In genomic region chr14:105939810-105940508, GRCh38 we compare ENCODE assay signal across 25 cellular contexts.
DNase-seq lines count a peak whose midpoint lies in the region; FAIRE-seq and TF ChIP-seq lines count a peak whose summit lies in the region.
"Had no signal": no experiment of that assay in that cellular context is flagged by ENCODE, and none has a peak within 500 bp of the region (broad histone marks: within the 10 kb centered on the region; RNA-seq: fewer than 3 reads in every experiment).

No MANE protein-coding gene starts in this region.

- H3K36me3 Mint-ChIP-seq in CD4-positive, alpha-beta memory T cell, result peaks cover 6 to 9% of the 10 kb centered on the region in 2 donors

- peak in 2 of 5 donors; percentile 11 to 17 for DNase-seq in CD4-positive, alpha-beta memory T cell
- DNase-seq in Peyer's patch (peak in 2 of 3 donors; percentile 39 to 46), bronchial epithelial cell (ENCODE audit: low read depth) (no peak), sigmoid colon (peak; percentile 62), NCI-H524 (lab: John Stamatoyannopoulos, UW) (no peak), T1000 (lab: John Stamatoyannopoulos, UW) (no peak), glomerular visceral epithelial cell (ENCODE audit: extremely low spot score) (no peak)
- DNase-seq in effector memory CD4-positive, alpha-beta T cell, result no peak
- DNase-seq: activated CD4-positive, alpha-beta T cell treated with anti-CD3 and anti-CD28 coated beads for 48 hours; activated gamma-delta T cell treated with Interleukin-2 at 50 U/mL for 16 hours; CD8-positive, alpha-beta memory T cell; heart right ventricle; KG1; left ventricle myocardium inferior; mucosa of descending colon; NCI-H187; NCI-H2227 treated with DMSO at 0.1 percent for 48 hours; NCI-H748 treated with DMSO at 0.1 percent for 48 hours; SHP77 had no signal

- POLR2A ChIA-PET in CD4-positive, alpha-beta memory T cell (lab: Charles Lee; ENCODE audit: partially characterized antibody), result no interaction called here

- H3K27ac Mint-ChIP-seq in CD4-positive, alpha-beta memory T cell, result peak overlapping the region in 5 of 7 donors; percentile 12 to 66 (median 60)

- FAIRE-seq in bronchial epithelial cell (lab: Jason Lieb, UNC), result peak; percentile 70
- FAIRE-seq: endothelial cell of umbilical vein, G401.6, TTC549 had no signal

- TF ChIP-seq CTCF in Peyer's patch (IDR thresholded peaks at IDR 0.05) (no peak), bronchial epithelial cell (IDR thresholded peaks at IDR 0.05; ENCODE audit: insufficient read depth, low read length, severe bottlenecking) (no peak), sigmoid colon (IDR thresholded peaks at IDR 0.05) (no peak)

- no peaks in the 10 kb centered on the region for H3K36me3 ChIP-seq in CD4-positive, alpha-beta memory T cell (ENCODE audit: insufficient read depth, low read length)
- no peaks in the 10 kb centered on the region for H3K36me3 ChIP-seq in Peyer's patch
- H3K36me3 ChIP-seq in bronchial epithelial cell (ENCODE audit: control insufficient read depth, insufficient read depth, low read length), result no peaks in the 10 kb centered on the region
- H3K36me3 ChIP-seq in sigmoid colon, result no peaks in the 10 kb centered on the region
- H3K36me3 ChIP-seq in effector memory CD4-positive, alpha-beta T cell (ENCODE audit: control insufficient read depth, insufficient read depth, low read length), result no peaks in the 10 kb centered on the region
- H3K36me3 ChIP-seq: adrenal gland, breast epithelium, heart right ventricle, left ventricle myocardium inferior had no signal

- WGBS in sigmoid colon, 2 donors, result 72 to 78% methylated on average over 12 of the region's 12 CpGs

- CTCF ChIA-PET in CD4-positive, alpha-beta memory T cell (lab: Charles Lee; ENCODE audit: partially characterized antibody), result no interaction called here

- no peak overlapping the region for H3K27ac ChIP-seq in CD4-positive, alpha-beta memory T cell (ENCODE audit: low read depth, low read length)
- H3K27ac ChIP-seq in Peyer's patch, result no peak overlapping the region
- no peak overlapping the region for H3K27ac ChIP-seq in sigmoid colon
- H3K27ac ChIP-seq in effector memory CD4-positive, alpha-beta T cell (ENCODE audit: insufficient read depth, low read length, poor library complexity, severe bottlenecking), result no peak overlapping the region
- H3K27ac ChIP-seq: adrenal gland, breast epithelium, heart right ventricle, left ventricle myocardium inferior had no signal

- TF ChIP-seq POLR2A in Peyer's patch (IDR thresholded peaks at IDR 0.05) (no peak), sigmoid colon (IDR thresholded peaks at IDR 0.05) (no peak)

- H3K4me1 ChIP-seq in CD4-positive, alpha-beta memory T cell (ENCODE audit: insufficient read depth, low read length), result peaks cover 15% of the 10 kb centered on the region
- H3K4me1 ChIP-seq in Peyer's patch (no peaks in the 10 kb centered on the region), sigmoid colon (no peaks in the 10 kb centered on the region)
- peaks cover 3% of the 10 kb centered on the region for H3K4me1 ChIP-seq in effector memory CD4-positive, alpha-beta T cell (ENCODE audit: control insufficient read depth, insufficient read depth, low read length, poor library complexity, severe bottlenecking)
- H3K4me1 ChIP-seq: adrenal gland, breast epithelium, left ventricle myocardium inferior had no signal

- peaks cover 0 to 12% of the 10 kb centered on the region in 2 donors for H3K9me3 ChIP-seq in CD4-positive, alpha-beta memory T cell (ENCODE audit: control insufficient read depth in 1 of 2, low read length in 2 of 2)
- H3K9me3 ChIP-seq in Peyer's patch (no peaks in the 10 kb centered on the region), sigmoid colon (peaks cover 0 to 12% (median 6%) of the 10 kb centered on the region in 4 donors)
- H3K9me3 ChIP-seq in effector memory CD4-positive, alpha-beta T cell (ENCODE audit: control insufficient read depth, low read length), result peaks cover 3% of the 10 kb centered on the region
- H3K9me3 ChIP-seq: adrenal gland had no signal

- TF ChIP-seq EP300 in sigmoid colon (IDR thresholded peaks at IDR 0.05), result no peak

- no peaks in the 10 kb centered on the region for H3K27me3 ChIP-seq in CD4-positive, alpha-beta memory T cell (ENCODE audit: insufficient read depth, low read length)
- H3K27me3 ChIP-seq in Peyer's patch, result no peaks in the 10 kb centered on the region
- no peaks in the 10 kb centered on the region for H3K27me3 ChIP-seq in bronchial epithelial cell (ENCODE audit: control insufficient read depth, insufficient read depth, low read length)
- H3K27me3 ChIP-seq in sigmoid colon, result no peaks in the 10 kb centered on the region
- no peaks in the 10 kb centered on the region for H3K27me3 ChIP-seq in effector memory CD4-positive, alpha-beta T cell (replicated peaks; ENCODE audit: control insufficient read depth, insufficient read depth, low read length, poor library complexity, severe bottlenecking)
- H3K27me3 ChIP-seq: adrenal gland, breast epithelium had no signal

- peaks cover 5 to 43% (median 31%) of the 10 kb centered on the region in 8 donors for H3K9me3 Mint-ChIP-seq in CD4-positive, alpha-beta memory T cell

- peak overlapping the region in 2 of 8 donors; percentile 26 to 30 for H3K4me3 Mint-ChIP-seq in CD4-positive, alpha-beta memory T cell
- H3K4me3 Mint-ChIP-seq: neural crest cell had no signal

- H3K4me3 ChIP-seq in CD4-positive, alpha-beta memory T cell (ENCODE audit: low read length in 2 of 2), result no peak overlapping the region
- no peak overlapping the region for H3K4me3 ChIP-seq in Peyer's patch
- H3K4me3 ChIP-seq in bronchial epithelial cell (ENCODE audit: low read depth, low read length), result no peak overlapping the region
- H3K4me3 ChIP-seq in sigmoid colon, result no peak overlapping the region
- no peak overlapping the region for H3K4me3 ChIP-seq in effector memory CD4-positive, alpha-beta T cell (ENCODE audit: insufficient read depth, low read depth, low read length, poor library complexity, severe bottlenecking)
- H3K4me3 ChIP-seq: adrenal gland, breast epithelium, heart right ventricle, left ventricle myocardium inferior, mucosa of descending colon had no signal

- peaks cover 2 to 18% (median 10%) of the 10 kb centered on the region in 4 donors for H3K4me1 Mint-ChIP-seq in CD4-positive, alpha-beta memory T cell
- H3K4me1 Mint-ChIP-seq: neural crest cell had no signal

- intact Hi-C loops in CD4-positive, alpha-beta memory T cell (cut with micrococcal nuclease), result no loop called here
- intact Hi-C loops in sigmoid colon (cut with DNase I), result loop anchor here (10.0 kb wide), 1 partner anchor 255 kb away; no protein-coding TSS in a partner anchor

- peaks cover 3 to 7% of the 10 kb centered on the region in 2 donors for H3K27me3 Mint-ChIP-seq in CD4-positive, alpha-beta memory T cell

Comparison
In these comparisons a context has a peak if more than half of its experiments do, and no peak if none do; other contexts are left out.
1. DNase-seq: peak in Peyer's patch (2 of 3) and sigmoid colon (single experiment); none in bronchial epithelial cell (single experiment), NCI-H524 (0 of 2), T1000 (single experiment), glomerular visceral epithelial cell (single experiment) and effector memory CD4-positive, alpha-beta T cell (0 of 3).